1 cellular context compared by ENCODE assay signal in the genomic region with DNA sequence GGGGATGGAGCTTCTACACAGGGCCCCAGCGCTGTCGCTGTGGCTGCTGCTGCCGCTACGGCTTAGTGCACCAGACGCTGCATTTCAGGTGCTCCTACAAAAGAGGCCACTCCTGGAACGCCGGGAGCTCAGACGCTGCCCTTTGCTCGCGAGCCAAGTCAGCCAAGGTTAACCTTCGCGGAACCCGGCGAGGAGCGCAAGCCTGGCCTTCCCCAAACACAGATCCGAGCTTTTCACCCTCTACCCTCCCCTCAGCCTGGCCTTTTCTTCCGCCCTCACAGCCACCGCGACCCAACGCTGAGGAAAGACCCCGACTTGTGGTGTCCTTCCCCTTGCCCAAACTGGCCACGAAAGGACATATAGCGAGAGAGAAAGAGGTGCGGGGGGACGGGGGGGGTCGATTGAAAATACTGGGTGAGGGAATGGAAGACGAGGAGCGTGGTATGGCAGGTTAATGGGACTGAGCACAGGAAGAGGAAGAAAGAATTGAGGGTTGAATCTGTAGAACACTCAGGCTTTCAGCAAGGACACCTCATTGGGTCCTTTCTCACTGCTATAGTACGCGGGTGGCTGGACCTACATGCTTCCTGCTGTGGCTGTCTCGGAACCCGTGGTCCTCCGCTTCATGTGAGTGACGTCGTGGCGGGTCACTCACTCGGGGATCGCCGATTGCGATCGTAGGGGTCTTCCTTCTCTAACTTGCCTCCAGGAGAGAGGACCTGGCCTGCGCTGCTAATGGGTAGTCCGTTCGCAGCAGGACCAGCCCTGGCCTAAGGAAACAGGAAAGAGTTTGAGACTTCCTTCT.
A peak's percentile ranks its signal among the peaks of the same experiment; 100 is the strongest.
TF ChIP-seq lines count a peak whose summit lies in the region.

A gene (plus strand): TSS at position 583 of the 805 bp plus-strand sequence. CDS start 8,460 bp downstream, outside the sequence.
A gene (minus strand): TSS at position 242 of the 805 bp plus-strand sequence. CDS start 7,249 bp downstream, outside the sequence.

TF ChIP-seq in K562, 482 proteins besides CTCF, POLR2A, EP300 and RAD21 (continued from another document and continues in another):
- TF ChIP-seq, protein P1, sequence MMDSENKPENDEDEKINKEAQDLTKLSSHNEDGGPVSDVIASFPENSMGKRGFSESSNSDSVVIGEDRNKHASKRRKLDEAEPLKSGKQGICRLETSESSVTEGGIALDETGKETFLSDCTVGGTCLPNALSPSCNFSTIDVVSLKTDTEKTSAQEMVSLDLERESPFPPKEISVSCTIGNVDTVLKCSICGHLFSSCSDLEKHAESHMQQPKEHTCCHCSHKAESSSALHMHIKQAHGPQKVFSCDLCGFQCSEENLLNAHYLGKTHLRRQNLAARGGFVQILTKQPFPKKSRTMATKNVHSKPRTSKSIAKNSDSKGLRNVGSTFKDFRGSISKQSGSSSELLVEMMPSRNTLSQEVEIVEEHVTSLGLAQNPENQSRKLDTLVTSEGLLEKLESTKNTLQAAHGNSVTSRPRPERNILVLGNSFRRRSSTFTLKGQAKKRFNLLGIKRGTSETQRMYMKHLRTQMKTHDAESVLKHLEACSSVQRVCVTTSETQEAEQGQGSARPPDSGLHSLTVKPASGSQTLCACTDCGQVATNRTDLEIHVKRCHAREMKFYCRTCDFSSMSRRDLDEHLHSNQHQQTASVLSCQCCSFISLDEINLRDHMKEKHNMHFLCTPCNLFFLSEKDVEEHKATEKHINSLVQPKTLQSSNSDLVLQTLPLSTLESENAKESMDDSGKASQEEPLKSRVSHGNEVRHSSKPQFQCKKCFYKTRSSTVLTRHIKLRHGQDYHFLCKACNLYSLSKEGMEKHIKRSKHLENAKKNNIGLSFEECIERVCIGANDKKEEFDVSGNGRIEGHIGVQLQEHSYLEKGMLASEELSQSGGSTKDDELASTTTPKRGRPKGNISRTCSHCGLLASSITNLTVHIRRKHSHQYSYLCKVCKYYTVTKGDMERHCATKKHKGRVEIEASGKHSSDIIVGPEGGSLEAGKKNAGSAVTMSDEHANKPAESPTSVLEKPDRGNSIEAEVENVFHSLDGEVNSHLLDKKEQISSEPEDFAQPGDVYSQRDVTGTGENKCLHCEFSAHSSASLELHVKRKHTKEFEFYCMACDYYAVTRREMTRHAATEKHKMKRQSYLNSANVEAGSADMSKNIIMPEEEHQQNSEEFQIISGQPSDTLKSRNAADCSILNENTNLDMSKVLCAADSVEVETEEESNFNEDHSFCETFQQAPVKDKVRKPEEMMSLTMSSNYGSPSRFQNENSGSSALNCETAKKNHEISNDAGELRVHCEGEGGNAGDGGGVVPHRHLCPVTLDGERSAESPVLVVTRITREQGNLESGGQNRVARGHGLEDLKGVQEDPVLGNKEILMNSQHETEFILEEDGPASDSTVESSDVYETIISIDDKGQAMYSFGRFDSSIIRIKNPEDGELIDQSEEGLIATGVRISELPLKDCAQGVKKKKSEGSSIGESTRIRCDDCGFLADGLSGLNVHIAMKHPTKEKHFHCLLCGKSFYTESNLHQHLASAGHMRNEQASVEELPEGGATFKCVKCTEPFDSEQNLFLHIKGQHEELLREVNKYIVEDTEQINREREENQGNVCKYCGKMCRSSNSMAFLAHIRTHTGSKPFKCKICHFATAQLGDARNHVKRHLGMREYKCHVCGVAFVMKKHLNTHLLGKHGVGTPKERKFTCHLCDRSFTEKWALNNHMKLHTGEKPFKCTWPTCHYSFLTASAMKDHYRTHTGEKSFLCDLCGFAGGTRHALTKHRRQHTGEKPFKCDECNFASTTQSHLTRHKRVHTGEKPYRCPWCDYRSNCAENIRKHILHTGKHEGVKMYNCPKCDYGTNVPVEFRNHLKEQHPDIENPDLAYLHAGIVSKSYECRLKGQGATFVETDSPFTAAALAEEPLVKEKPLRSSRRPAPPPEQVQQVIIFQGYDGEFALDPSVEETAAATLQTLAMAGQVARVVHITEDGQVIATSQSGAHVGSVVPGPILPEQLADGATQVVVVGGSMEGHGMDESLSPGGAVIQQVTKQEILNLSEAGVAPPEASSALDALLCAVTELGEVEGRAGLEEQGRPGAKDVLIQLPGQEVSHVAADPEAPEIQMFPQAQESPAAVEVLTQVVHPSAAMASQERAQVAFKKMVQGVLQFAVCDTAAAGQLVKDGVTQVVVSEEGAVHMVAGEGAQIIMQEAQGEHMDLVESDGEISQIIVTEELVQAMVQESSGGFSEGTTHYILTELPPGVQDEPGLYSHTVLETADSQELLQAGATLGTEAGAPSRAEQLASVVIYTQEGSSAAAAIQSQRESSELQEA (IDR thresholded peaks at IDR 0.05; ENCODE audit: low read depth), result no peak
- TF ChIP-seq CBFB (CRISPR knock-in tag; IDR thresholded peaks at IDR 0.05) (no peak; the same call in 1 of the 2 replicates), MYNN (IDR thresholded peaks at IDR 0.05) (no peak), MYNN (CRISPR knock-in tag; IDR thresholded peaks at IDR 0.05) (no peak), DNMT1 (IDR thresholded peaks at IDR 0.05) (no peak), YY1 (IDR thresholded peaks at IDR 0.05; ENCODE audit: borderline replicate concordance in 1 of 3, control insufficient read depth in 1 of 3, extremely low read depth in 1 of 3, insufficient read depth in 3 of 3, insufficient read length in 1 of 3, insufficient replicate concordance in 2 of 3, low read depth in 1 of 3, low read length in 2 of 3) (peak in 1 of 3 experiments; percentile 42), FOXJ3 (CRISPR knock-in tag; IDR thresholded peaks at IDR 0.05) (no peak), PHTF2 (CRISPR knock-in tag; IDR thresholded peaks at IDR 0.05) (no peak), ZFPM2 (CRISPR knock-in tag; IDR thresholded peaks at IDR 0.05) (no peak), EZH2 (IDR thresholded peaks at IDR 0.05; ENCODE audit: borderline replicate concordance, low read depth, low read length) (no peak), POLR2AphosphoS5 (IDR thresholded peaks at IDR 0.05; ENCODE audit: control insufficient read depth, insufficient read depth, low read depth, low read length) (peak; percentile 63), ZSCAN29 (IDR thresholded peaks at IDR 0.05) (no peak), KDM4B (IDR thresholded peaks at IDR 0.05; ENCODE audit: borderline replicate concordance in 2 of 2, low read depth in 1 of 2) (no peak; a peak in 1 of 4 replicates), SREBF2 (CRISPR knock-in tag; IDR thresholded peaks at IDR 0.05) (no peak), TBL1XR1 (IDR thresholded peaks at IDR 0.05; ENCODE audit: low read length in 2 of 2) (peak; percentile 41 to 59; a peak in 2 of 4 replicates), U2AF2 (optimal IDR thresholded peaks at IDR 0.05; ENCODE audit: low read depth, low read length) (no peak), RBFOX2 (IDR thresholded peaks at IDR 0.05; ENCODE audit: low read depth, low read length) (peak; percentile 95), TSC22D4 (tag; IDR thresholded peaks at IDR 0.05) (no peak), CBX1 (IDR thresholded peaks at IDR 0.05; ENCODE audit: low read depth) (no peak), BHLHE40 (IDR thresholded peaks at IDR 0.05; ENCODE audit: low read length) (peak; percentile 32; the same call in 1 of the 2 replicates), COPS2 (conservative IDR thresholded peaks at IDR 0.05) (no peak), PHF20 (IDR thresholded peaks at IDR 0.05; ENCODE audit: partially characterized antibody) (peak; percentile 99), ZNF143 (CRISPR knock-in tag; IDR thresholded peaks at IDR 0.05) (no peak), E2F3 (CRISPR knock-in tag; IDR thresholded peaks at IDR 0.05) (no peak), CEBPB (tag; IDR thresholded peaks at IDR 0.05) (no peak)
- TF ChIP-seq, protein P2, sequence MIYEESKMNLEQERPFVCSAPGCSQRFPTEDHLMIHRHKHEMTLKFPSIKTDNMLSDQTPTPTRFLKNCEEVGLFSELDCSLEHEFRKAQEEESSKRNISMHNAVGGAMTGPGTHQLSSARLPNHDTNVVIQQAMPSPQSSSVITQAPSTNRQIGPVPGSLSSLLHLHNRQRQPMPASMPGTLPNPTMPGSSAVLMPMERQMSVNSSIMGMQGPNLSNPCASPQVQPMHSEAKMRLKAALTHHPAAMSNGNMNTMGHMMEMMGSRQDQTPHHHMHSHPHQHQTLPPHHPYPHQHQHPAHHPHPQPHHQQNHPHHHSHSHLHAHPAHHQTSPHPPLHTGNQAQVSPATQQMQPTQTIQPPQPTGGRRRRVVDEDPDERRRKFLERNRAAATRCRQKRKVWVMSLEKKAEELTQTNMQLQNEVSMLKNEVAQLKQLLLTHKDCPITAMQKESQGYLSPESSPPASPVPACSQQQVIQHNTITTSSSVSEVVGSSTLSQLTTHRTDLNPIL (CRISPR knock-in tag; IDR thresholded peaks at IDR 0.05), result no peak
- TF ChIP-seq, protein P3, sequence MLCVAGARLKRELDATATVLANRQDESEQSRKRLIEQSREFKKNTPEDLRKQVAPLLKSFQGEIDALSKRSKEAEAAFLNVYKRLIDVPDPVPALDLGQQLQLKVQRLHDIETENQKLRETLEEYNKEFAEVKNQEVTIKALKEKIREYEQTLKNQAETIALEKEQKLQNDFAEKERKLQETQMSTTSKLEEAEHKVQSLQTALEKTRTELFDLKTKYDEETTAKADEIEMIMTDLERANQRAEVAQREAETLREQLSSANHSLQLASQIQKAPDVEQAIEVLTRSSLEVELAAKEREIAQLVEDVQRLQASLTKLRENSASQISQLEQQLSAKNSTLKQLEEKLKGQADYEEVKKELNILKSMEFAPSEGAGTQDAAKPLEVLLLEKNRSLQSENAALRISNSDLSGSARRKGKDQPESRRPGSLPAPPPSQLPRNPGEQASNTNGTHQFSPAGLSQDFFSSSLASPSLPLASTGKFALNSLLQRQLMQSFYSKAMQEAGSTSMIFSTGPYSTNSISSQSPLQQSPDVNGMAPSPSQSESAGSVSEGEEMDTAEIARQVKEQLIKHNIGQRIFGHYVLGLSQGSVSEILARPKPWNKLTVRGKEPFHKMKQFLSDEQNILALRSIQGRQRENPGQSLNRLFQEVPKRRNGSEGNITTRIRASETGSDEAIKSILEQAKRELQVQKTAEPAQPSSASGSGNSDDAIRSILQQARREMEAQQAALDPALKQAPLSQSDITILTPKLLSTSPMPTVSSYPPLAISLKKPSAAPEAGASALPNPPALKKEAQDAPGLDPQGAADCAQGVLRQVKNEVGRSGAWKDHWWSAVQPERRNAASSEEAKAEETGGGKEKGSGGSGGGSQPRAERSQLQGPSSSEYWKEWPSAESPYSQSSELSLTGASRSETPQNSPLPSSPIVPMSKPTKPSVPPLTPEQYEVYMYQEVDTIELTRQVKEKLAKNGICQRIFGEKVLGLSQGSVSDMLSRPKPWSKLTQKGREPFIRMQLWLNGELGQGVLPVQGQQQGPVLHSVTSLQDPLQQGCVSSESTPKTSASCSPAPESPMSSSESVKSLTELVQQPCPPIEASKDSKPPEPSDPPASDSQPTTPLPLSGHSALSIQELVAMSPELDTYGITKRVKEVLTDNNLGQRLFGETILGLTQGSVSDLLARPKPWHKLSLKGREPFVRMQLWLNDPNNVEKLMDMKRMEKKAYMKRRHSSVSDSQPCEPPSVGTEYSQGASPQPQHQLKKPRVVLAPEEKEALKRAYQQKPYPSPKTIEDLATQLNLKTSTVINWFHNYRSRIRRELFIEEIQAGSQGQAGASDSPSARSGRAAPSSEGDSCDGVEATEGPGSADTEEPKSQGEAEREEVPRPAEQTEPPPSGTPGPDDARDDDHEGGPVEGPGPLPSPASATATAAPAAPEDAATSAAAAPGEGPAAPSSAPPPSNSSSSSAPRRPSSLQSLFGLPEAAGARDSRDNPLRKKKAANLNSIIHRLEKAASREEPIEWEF (CRISPR knock-in tag; IDR thresholded peaks at IDR 0.05), result no peak
- TF ChIP-seq, protein P4, sequence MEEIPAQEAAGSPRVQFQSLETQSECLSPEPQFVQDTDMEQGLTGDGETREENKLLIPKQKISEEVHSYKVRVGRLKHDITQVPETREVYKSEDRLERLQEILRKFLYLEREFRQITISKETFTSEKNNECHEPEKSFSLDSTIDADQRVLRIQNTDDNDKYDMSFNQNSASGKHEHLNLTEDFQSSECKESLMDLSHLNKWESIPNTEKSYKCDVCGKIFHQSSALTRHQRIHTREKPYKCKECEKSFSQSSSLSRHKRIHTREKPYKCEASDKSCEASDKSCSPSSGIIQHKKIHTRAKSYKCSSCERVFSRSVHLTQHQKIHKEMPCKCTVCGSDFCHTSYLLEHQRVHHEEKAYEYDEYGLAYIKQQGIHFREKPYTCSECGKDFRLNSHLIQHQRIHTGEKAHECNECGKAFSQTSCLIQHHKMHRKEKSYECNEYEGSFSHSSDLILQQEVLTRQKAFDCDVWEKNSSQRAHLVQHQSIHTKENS (CRISPR knock-in tag; IDR thresholded peaks at IDR 0.05), result no peak
